In genomic region chr11:9758676-9759518, GRCh38 we compare ENCODE assay signal across 8 cellular contexts.
DNase-seq lines count a peak whose midpoint lies in the region; ATAC-seq and TF ChIP-seq lines count a peak whose summit lies in the region.

No MANE protein-coding gene starts in this region.

- H3K4me3 ChIP-seq in ACC112 (ENCODE audit: low read depth, low read length) (peak overlapping the region; percentile 82), OCI-LY1 (ENCODE audit: low read depth, low read length, poor library complexity, severe bottlenecking) (peak overlapping the region; percentile 73), fibroblast of lung (replicated peaks in 1 of 4; ENCODE audit: control extremely low read depth in 1 of 4, insufficient read depth in 1 of 4, low read depth in 3 of 4, low read length in 4 of 4) (peak overlapping the region; percentile 28 to 53 (median 36)), testis (peak overlapping the region; percentile 64 to 90)

- no peaks in the 10 kb centered on the region for H3K9me3 ChIP-seq in OCI-LY1 (ENCODE audit: low read length)
- no peaks in the 10 kb centered on the region for H3K9me3 ChIP-seq in fibroblast of lung (ENCODE audit: control insufficient read depth, insufficient read depth, low read depth, low read length)
- H3K9me3 ChIP-seq in testis = no peaks in the 10 kb centered on the region

- H3K4me2 ChIP-seq in OCI-LY1 (ENCODE audit: low read length) (peak overlapping the region; percentile 98), fibroblast of lung (ENCODE audit: extremely low read depth, insufficient read depth, low read length) (peak overlapping the region; percentile 85)

- H3F3A ChIP-seq in OCI-LY1 (ENCODE audit: insufficient read depth, low read length) = peaks cover 10% of the 10 kb centered on the region

- no peaks in the 10 kb centered on the region for H4K20me1 ChIP-seq in OCI-LY1 (ENCODE audit: insufficient read depth, low read length)
- no peaks in the 10 kb centered on the region for H4K20me1 ChIP-seq in fibroblast of lung (ENCODE audit: control insufficient read depth, extremely low read depth, insufficient read depth, low read length)

- H3K9ac ChIP-seq in OCI-LY1 (ENCODE audit: low read length) = peak overlapping the region; percentile 92
- peak overlapping the region; percentile 78 for H3K9ac ChIP-seq in fibroblast of lung (ENCODE audit: insufficient read depth, low read length)

- H3K9me2 ChIP-seq in OCI-LY1 (ENCODE audit: low read depth, low read length) = no peaks in the 10 kb centered on the region

- H3K4me3 Mint-ChIP-seq in activated T-helper 17 cell treated with anti-CD3 and anti-CD28 coated beads, Interleukin-2, amount 50 U/mL, for 72 hours = peak overlapping the region; percentile 97
- H3K4me3 Mint-ChIP-seq in naive thymus-derived CD8-positive, alpha-beta T cell = peak overlapping the region; percentile 69 to 91 (median 82)

- 9 to 12% methylated on average over 32 to 49 of the region's 49 CpGs for WGBS in testis, 2 donors

- POLR2A ChIA-PET in naive thymus-derived CD8-positive, alpha-beta T cell (lab: Charles Lee) = interaction anchor here (0.6 to 1.0 kb wide), 5 partner anchors 9 to 1050 kb away, joined by 3 to 7 read pairs (median 3); partner anchors contain the start of gene EIF4G2

- DNase-seq in fibroblast of lung (ENCODE audit: low read depth in 2 of 2) (peak; percentile 72 to 78), testis (peak; percentile 76)
- peak in 8 of 10 donors; percentile 19 to 42 (median 34) for DNase-seq in naive thymus-derived CD8-positive, alpha-beta T cell

- H2AFZ ChIP-seq in ACC112 (ENCODE audit: low read length, unreplicated experiment) (peak overlapping the region; percentile 61), OCI-LY1 (ENCODE audit: low read length) (no peak overlapping the region), fibroblast of lung (ENCODE audit: low read length) (no peak overlapping the region)

- H3K27ac Mint-ChIP-seq in activated T-helper 17 cell treated with anti-CD3 and anti-CD28 coated beads, Interleukin-2, amount 50 U/mL, for 72 hours = peak overlapping the region; percentile 95
- peak overlapping the region in 8 of 10 donors; percentile 41 to 95 (median 82) for H3K27ac Mint-ChIP-seq in naive thymus-derived CD8-positive, alpha-beta T cell

- peaks cover 51% of the 10 kb centered on the region for H3K4me1 ChIP-seq in ACC112 (ENCODE audit: control insufficient read depth, insufficient read depth, low read length, unreplicated experiment)
- H3K4me1 ChIP-seq in OCI-LY1 (ENCODE audit: insufficient read depth, low read length, severe bottlenecking) = peaks cover 64% of the 10 kb centered on the region
- peaks cover 45% of the 10 kb centered on the region for H3K4me1 ChIP-seq in fibroblast of lung (ENCODE audit: control insufficient read depth, extremely low read depth, insufficient read depth, low read length)
- peaks cover 23% of the 10 kb centered on the region for H3K4me1 ChIP-seq in testis

- no peaks in the 10 kb centered on the region for H3K9me3 Mint-ChIP-seq in activated T-helper 17 cell treated with anti-CD3 and anti-CD28 coated beads, Interleukin-2, amount 50 U/mL, for 72 hours
- H3K9me3 Mint-ChIP-seq in naive thymus-derived CD8-positive, alpha-beta T cell = no peaks in the 10 kb centered on the region

- H3K27ac ChIP-seq in ACC112 (ENCODE audit: low read depth, low read length) = peak overlapping the region; percentile 95
- peak overlapping the region; percentile 91 for H3K27ac ChIP-seq in OCI-LY1 (ENCODE audit: low read depth, low read length, poor library complexity, severe bottlenecking)
- peak overlapping the region; percentile 92 for H3K27ac ChIP-seq in fibroblast of lung (ENCODE audit: insufficient read depth, low read length)
- H3K27ac ChIP-seq in testis = peak overlapping the region; percentile 89 to 97

- H3K27me3 ChIP-seq in ACC112 (ENCODE audit: insufficient read depth, low read length) (no peaks in the 10 kb centered on the region), OCI-LY1 (ENCODE audit: insufficient read depth, low read length) (no peaks in the 10 kb centered on the region), fibroblast of lung (ENCODE audit: control insufficient read depth, insufficient read depth, low read length) (no peaks in the 10 kb centered on the region), testis (no peaks in the 10 kb centered on the region)

- H3K36me3 Mint-ChIP-seq in activated T-helper 17 cell treated with anti-CD3 and anti-CD28 coated beads, Interleukin-2, amount 50 U/mL, for 72 hours (ENCODE audit: low read depth) = peaks cover 10% of the 10 kb centered on the region
- no peaks in the 10 kb centered on the region for H3K36me3 Mint-ChIP-seq in naive thymus-derived CD8-positive, alpha-beta T cell

- H3K36me3 ChIP-seq in ACC112 (ENCODE audit: insufficient read depth, low read length) = 0 out of 2 replicates have a peak, but pooled peaks cover 4% of the 10 kb centered on the region
- no peaks in the 10 kb centered on the region for H3K36me3 ChIP-seq in OCI-LY1 (ENCODE audit: insufficient read depth, low read length)
- H3K36me3 ChIP-seq in fibroblast of lung (ENCODE audit: control insufficient read depth, insufficient read depth, low read length) = no peaks in the 10 kb centered on the region
- H3K36me3 ChIP-seq in testis (ENCODE audit: low read depth, missing control alignments) = no peaks in the 10 kb centered on the region

- no peaks in the 10 kb centered on the region for H3K27me3 Mint-ChIP-seq in activated T-helper 17 cell treated with anti-CD3 and anti-CD28 coated beads, Interleukin-2, amount 50 U/mL, for 72 hours
- H3K27me3 Mint-ChIP-seq in naive thymus-derived CD8-positive, alpha-beta T cell = no peaks in the 10 kb centered on the region

- no peak for TF ChIP-seq POLR2A in testis (IDR thresholded peaks at IDR 0.05)

- peak; percentile 33 for ATAC-seq in GM18498 (IDR thresholded peaks at IDR 0.05; ENCODE audit: unreplicated experiment)
- ATAC-seq in HG03139 (IDR thresholded peaks at IDR 0.05; ENCODE audit: unreplicated experiment) = peak; percentile 31
- peak; percentile 38 for ATAC-seq in activated T-helper 17 cell treated with anti-CD3 and anti-CD28 coated beads, Interleukin-2, amount 50 U/mL, for 72 hours (replicated peaks)
- peak; percentile 29 to 33 for ATAC-seq in naive thymus-derived CD8-positive, alpha-beta T cell

- TF ChIP-seq CTCF in OCI-LY1 (IDR thresholded peaks at IDR 0.05; ENCODE audit: low read length) (no peak), fibroblast of lung (conservative IDR thresholded peaks at IDR 0.05 in 1 of 2, IDR thresholded peaks at IDR 0.05 in 1 of 2; ENCODE audit: low read depth in 1 of 2, low read length in 2 of 2) (peak; percentile 10 to 22), testis (IDR thresholded peaks at IDR 0.05) (no peak)

- H3K4me1 Mint-ChIP-seq in activated T-helper 17 cell treated with anti-CD3 and anti-CD28 coated beads, Interleukin-2, amount 50 U/mL, for 72 hours = peaks cover 26% of the 10 kb centered on the region
- peaks cover 13 to 51% (median 29%) of the 10 kb centered on the region in 4 donors for H3K4me1 Mint-ChIP-seq in naive thymus-derived CD8-positive, alpha-beta T cell

- H3K79me2 ChIP-seq in ACC112 (ENCODE audit: control insufficient read depth, insufficient read depth, low read length, unreplicated experiment) (peaks cover 16% of the 10 kb centered on the region), OCI-LY1 (ENCODE audit: insufficient read depth, low read length) (no peaks in the 10 kb centered on the region), fibroblast of lung (ENCODE audit: control insufficient read depth, insufficient read depth, low read length) (no peaks in the 10 kb centered on the region)

- intact Hi-C loops in testis (cut with DNase I; ENCODE audit: low total_unique reads) = loop anchor here (5.0 to 10.0 kb wide), 2 partner anchors 216 to 548 kb away; partner anchors contain the start of gene ADM

Comparison
In these comparisons a context has a peak if more than half of its experiments do, and no peak if none do; other contexts are left out.
1. Peak in every context shown above with its lines: DNase-seq, ATAC-seq, H3K4me3 ChIP-seq and H3K27ac ChIP-seq.
2. CTCF ChIP-seq: peak in fibroblast of lung (2 of 2); none in OCI-LY1 (single experiment) and testis (0 of 3).